Comparison of ENCODE assay signal across 8 cellular contexts in the genomic region with DNA sequence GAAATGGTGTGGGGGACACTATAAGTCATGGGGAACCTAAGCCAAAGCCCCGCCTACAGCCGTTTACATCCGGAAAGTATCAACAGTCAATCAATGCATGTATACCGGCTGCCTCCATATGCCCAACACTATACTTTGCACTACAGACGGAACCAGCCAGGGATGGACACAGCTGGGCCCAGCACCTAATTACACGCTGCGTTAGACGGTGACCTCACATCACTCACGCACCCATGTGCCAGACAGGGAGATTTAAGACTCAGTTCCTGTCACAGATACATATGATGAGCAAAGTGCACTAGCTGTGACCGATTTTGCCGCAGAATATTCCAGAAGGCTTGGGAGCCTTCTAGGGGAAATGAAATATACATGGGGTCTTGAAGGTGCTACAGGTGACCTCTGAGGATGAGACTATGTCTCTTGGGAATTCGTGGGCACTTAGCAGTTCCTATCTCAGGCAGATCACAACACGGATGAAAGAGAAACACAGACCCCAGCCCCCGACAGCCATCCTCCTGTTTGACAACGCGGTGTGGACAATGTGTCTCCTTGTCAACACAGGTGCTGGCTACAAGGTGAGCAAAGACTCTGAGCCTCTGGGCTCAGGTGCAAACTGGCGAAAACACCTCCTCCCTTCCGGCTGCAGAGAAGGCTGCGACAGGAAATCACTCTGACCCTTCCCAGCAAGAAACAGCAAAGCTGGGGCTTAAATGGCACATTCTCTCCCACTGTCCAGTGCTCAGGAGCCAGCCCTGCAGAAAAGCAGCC. TPM values are rescaled to one million over a fixed set of nuclear protein-coding genes. Genes with fewer than 3 reads are reported as not detected.
DNase-seq lines count a peak whose midpoint lies in the region; ATAC-seq and TF ChIP-seq lines count a peak whose summit lies in the region.

No MANE protein-coding gene starts in this region.

- intact Hi-C loops in stomach (cut with DNase I; ENCODE audit: low total_unique reads) = no loop called here

- 56 to 60% (median 59%) methylated on average over 19 of the region's 19 CpGs for WGBS in stomach, 5 donors

- H3K27ac Mint-ChIP-seq in T-helper 17 cell = peak overlapping the region; percentile 100
- peak overlapping the region; percentile 62 for H3K27ac Mint-ChIP-seq in glutamatergic neuron (ENCODE audit: unreplicated experiment)
- peak overlapping the region in 1 of 2 donors; percentile 9 for H3K27ac Mint-ChIP-seq in stimulated activated naive CD8-positive, alpha-beta T cell treated with anti-CD3 and anti-CD28 coated beads, Interleukin-15, amount 100 ng/mL, for 72 hours

- DNase-seq in NCI-H748 (lab: John Stamatoyannopoulos, UW; ENCODE audit: unreplicated experiment) = peak; percentile 56
- DNase-seq in NCI-H748 treated with DMSO at 0.1 percent for 48 hours (lab: John Stamatoyannopoulos, UW) = no peak
- DNase-seq in T-helper 17 cell = no peak
- DNase-seq in glutamatergic neuron = peak; percentile 65
- no peak for DNase-seq in stomach
- DNase-seq in SHP77 (lab: John Stamatoyannopoulos, UW) = no peak
- DNase-seq in stimulated activated naive CD8-positive, alpha-beta T cell treated with anti-CD3 and anti-CD28 coated beads, Interleukin-15, amount 100 ng/mL, for 72 hours = no peak

- peak overlapping the region; percentile 1 to 95 (median 88) for H3K4me3 ChIP-seq in stomach

- H3K9me3 ChIP-seq in T-helper 17 cell (ENCODE audit: control insufficient read depth, low read length, poor library complexity, severe bottlenecking) (no peaks in the 10 kb centered on the region), stomach (no peaks in the 10 kb centered on the region)

- H3K36me3 Mint-ChIP-seq in T-helper 17 cell (ENCODE audit: low read depth) (peaks cover 13% of the 10 kb centered on the region), glutamatergic neuron (ENCODE audit: unreplicated experiment) (no peaks in the 10 kb centered on the region)

- H3K27me3 ChIP-seq in stomach = no peaks in the 10 kb centered on the region

- H3K4me1 Mint-ChIP-seq in T-helper 17 cell (peaks cover 72% of the 10 kb centered on the region), glutamatergic neuron (ENCODE audit: low read depth, unreplicated experiment) (peaks cover 18% of the 10 kb centered on the region)
- peaks cover 52% of the 10 kb centered on the region for H3K4me1 Mint-ChIP-seq in stimulated activated naive CD8-positive, alpha-beta T cell treated with anti-CD3 and anti-CD28 coated beads, Interleukin-15, amount 100 ng/mL, for 72 hours

- H3K9me3 Mint-ChIP-seq in glutamatergic neuron (ENCODE audit: unreplicated experiment) = peaks cover 9% of the 10 kb centered on the region
- no peaks in the 10 kb centered on the region for H3K9me3 Mint-ChIP-seq in stimulated activated naive CD8-positive, alpha-beta T cell treated with anti-CD3 and anti-CD28 coated beads, Interleukin-15, amount 100 ng/mL, for 72 hours

- TF ChIP-seq EP300 in stomach (IDR thresholded peaks at IDR 0.05) = no peak

- peaks cover 64 to 92% (median 78%) of the 10 kb centered on the region in 4 donors for H3K4me1 ChIP-seq in stomach

- TF ChIP-seq POLR2A in stomach (IDR thresholded peaks at IDR 0.05) = no peak

- TF ChIP-seq CTCF in glutamatergic neuron (IDR thresholded peaks at IDR 0.05; ENCODE audit: partially characterized antibody, unreplicated experiment) (no peak), stomach (IDR thresholded peaks at IDR 0.05) (no peak)

- H3K27me3 Mint-ChIP-seq in T-helper 17 cell = no peaks in the 10 kb centered on the region
- H3K27me3 Mint-ChIP-seq in glutamatergic neuron (ENCODE audit: unreplicated experiment) = peaks cover 4% of the 10 kb centered on the region
- no peaks in the 10 kb centered on the region for H3K27me3 Mint-ChIP-seq in stimulated activated naive CD8-positive, alpha-beta T cell treated with anti-CD3 and anti-CD28 coated beads, Interleukin-15, amount 100 ng/mL, for 72 hours

- H3K36me3 ChIP-seq in stomach = peaks cover 24 to 31% (median 30%) of the 10 kb centered on the region in 4 donors

- no peak for ATAC-seq in T-helper 17 cell
- no peak for ATAC-seq in HG03460 (IDR thresholded peaks at IDR 0.05; ENCODE audit: unreplicated experiment)
- no peak for ATAC-seq in stimulated activated naive CD8-positive, alpha-beta T cell treated with anti-CD3 and anti-CD28 coated beads, Interleukin-15, amount 100 ng/mL, for 72 hours

- peak overlapping the region; percentile 43 to 99 (median 95) for H3K27ac ChIP-seq in stomach

- peak overlapping the region; percentile 98 for H3K4me3 Mint-ChIP-seq in T-helper 17 cell
- H3K4me3 Mint-ChIP-seq in glutamatergic neuron (ENCODE audit: unreplicated experiment) = peak overlapping the region; percentile 20
- H3K4me3 Mint-ChIP-seq in stimulated activated naive CD8-positive, alpha-beta T cell treated with anti-CD3 and anti-CD28 coated beads, Interleukin-15, amount 100 ng/mL, for 72 hours = peak overlapping the region in 1 of 2 donors; percentile 55

RNA-seq across cellular contexts. Expression of a gene that starts 8.0 kb away (rescaled TPM):
- total RNA-seq in T-helper 17 cell (100 to 1,000 TPM; 692 to 863 TPM), glutamatergic neuron (ENCODE audit: unreplicated experiment) (4.5 TPM), stomach (100 to 1,000 TPM; 550 to 693 (median 622) TPM)
- 10 to 100 TPM; 37.4 to 76.8 (median 60.3) TPM for polyA plus RNA-seq in stomach

RNA-seq across cellular contexts. Expression of a gene that starts 35.0 kb away (rescaled TPM):
- total RNA-seq in T-helper 17 cell (1,000 to 10,000 TPM; 1,954 to 1,984 TPM), glutamatergic neuron (ENCODE audit: unreplicated experiment) (928 TPM), stomach (1,000 to 10,000 TPM in 1 of 5 donors, 100 to 1,000 TPM in 4; 671 to 1,412 (median 779) TPM)
- 1,000 to 10,000 TPM; 1,415 to 1,760 (median 1,525) TPM for polyA plus RNA-seq in stomach

RNA-seq across cellular contexts. Expression of a gene that starts 52.7 kb away (rescaled TPM):
- total RNA-seq in T-helper 17 cell = 10 to 100 TPM; 20.9 to 23.2 TPM
- total RNA-seq in glutamatergic neuron (ENCODE audit: unreplicated experiment) = 29.7 TPM
- 10 to 100 TPM in 3 of 5 donors, 1 to 10 TPM in 2; 6.1 to 36.2 (median 12.3) TPM for total RNA-seq in stomach
- polyA plus RNA-seq in stomach = 10 to 100 TPM; 13.3 to 18.9 (median 16.3) TPM

Comparison
In these comparisons a context has a peak if more than half of its experiments do, and no peak if none do; other contexts are left out.
1. DNase-seq: peak in NCI-H748 (single experiment) and glutamatergic neuron (single experiment); none in NCI-H748 treated with DMSO at 0.1 percent for 48 hours (single experiment), T-helper 17 cell (0 of 3), stomach (single experiment), SHP77 (0 of 2) and stimulated activated naive CD8-positive, alpha-beta T cell treated with anti-CD3 and anti-CD28 coated beads, Interleukin-15, amount 100 ng/mL, for 72 hours (0 of 2).
2. RNA of a gene that starts 8.0 kb away (total RNA-seq): 692 to 863 TPM in T-helper 17 cell and 550 to 693 TPM in stomach; 4.5 TPM in glutamatergic neuron (single experiment); every median in the first group is over 10 times any median in the second.